ENCODE assay signal across 13 cellular contexts in genomic region chr5:177458122-177458681, GRCh38. TPM values are rescaled to one million over a fixed set of nuclear protein-coding genes. Genes with fewer than 3 reads are reported as not detected.
DNase-seq lines count a peak whose midpoint lies in the region; ATAC-seq and TF ChIP-seq lines count a peak whose summit lies in the region.
"Had no signal": no experiment of that assay in that cellular context is flagged by ENCODE, and none has a peak within 500 bp of the region (broad histone marks: within the 10 kb centered on the region; RNA-seq: fewer than 3 reads in every experiment).

No MANE protein-coding gene starts in this region.

- DNase-seq in CD14-positive monocyte (ENCODE audit: low spot score) (no peak), T-helper 17 cell (no peak), lower lobe of right lung (no peak), progenitor cell of endocrine pancreas (ENCODE audit: low spot score, unreplicated experiment) (no peak), foreskin fibroblast (no peak)
- DNase-seq in stimulated activated CD4-positive, alpha-beta T cell treated with anti-CD3 and anti-CD28 coated beads, Interleukin-4, amount 100 ng/mL, for 4 hours: no peak

- H3K9me3 Mint-ChIP-seq in CD14-positive monocyte (peaks cover 0 to 8% (median 0%) of the 10 kb centered on the region in 7 donors), progenitor cell of endocrine pancreas (ENCODE audit: low read depth) (no peaks in the 10 kb centered on the region)
- H3K9me3 Mint-ChIP-seq: neural progenitor cell; stimulated activated naive CD8-positive, alpha-beta T cell treated with anti-CD3 and anti-CD28 coated beads, Interleukin-15, amount 100 ng/mL, for 72 hours had no signal

- H3K9me3 ChIP-seq in T-helper 17 cell (ENCODE audit: control insufficient read depth, low read length, poor library complexity, severe bottlenecking) (no peaks in the 10 kb centered on the region), lower lobe of right lung (no peaks in the 10 kb centered on the region)
- H3K9me3 ChIP-seq: body of pancreas, Peyer's patch had no signal

- H3K27me3 ChIP-seq in lower lobe of right lung (ENCODE audit: low read depth): no peaks in the 10 kb centered on the region
- H3K27me3 ChIP-seq: body of pancreas, neural progenitor cell, Peyer's patch had no signal

- no peak for ATAC-seq in T-helper 17 cell
- no peak for ATAC-seq in lower lobe of right lung

- peaks cover 19% of the 10 kb centered on the region for H3K36me3 ChIP-seq in lower lobe of right lung
- H3K36me3 ChIP-seq: Peyer's patch had no signal

- H3K4me1 Mint-ChIP-seq in CD14-positive monocyte: peaks cover 41% of the 10 kb centered on the region
- peaks cover 29% of the 10 kb centered on the region for H3K4me1 Mint-ChIP-seq in T-helper 17 cell
- H3K4me1 Mint-ChIP-seq in progenitor cell of endocrine pancreas (ENCODE audit: low read depth): peaks cover 9% of the 10 kb centered on the region

- H3K4me3 Mint-ChIP-seq in CD14-positive monocyte (no peak overlapping the region), T-helper 17 cell (peak overlapping the region; percentile 25), progenitor cell of endocrine pancreas (ENCODE audit: low read depth) (no peak overlapping the region)
- H3K4me3 Mint-ChIP-seq: activated CD8-positive, alpha-beta memory T cell treated with anti-CD3 and anti-CD28 coated beads, Interleukin-2, amount 10 ng/mL, durations not matched to agents 7 days and 5 days had no signal

- H3K4me1 ChIP-seq in lower lobe of right lung: peaks cover 40% of the 10 kb centered on the region

- peak overlapping the region in 4 of 7 donors; percentile 8 to 31 (median 16) for H3K27ac Mint-ChIP-seq in CD14-positive monocyte
- no peak overlapping the region for H3K27ac Mint-ChIP-seq in T-helper 17 cell
- no peak overlapping the region for H3K27ac Mint-ChIP-seq in progenitor cell of endocrine pancreas
- H3K27ac Mint-ChIP-seq: stimulated activated naive CD8-positive, alpha-beta T cell treated with anti-CD3 and anti-CD28 coated beads, Interleukin-15, amount 100 ng/mL, for 72 hours had no signal

- TF ChIP-seq CTCF in CD14-positive monocyte (IDR thresholded peaks at IDR 0.05) (no peak), lower lobe of right lung (IDR thresholded peaks at IDR 0.05) (no peak), progenitor cell of endocrine pancreas (IDR thresholded peaks at IDR 0.05; ENCODE audit: unreplicated experiment) (no peak), foreskin fibroblast (IDR thresholded peaks at IDR 0.05; ENCODE audit: low read depth, low read length) (no peak)

- H3K36me3 Mint-ChIP-seq in CD14-positive monocyte: peaks cover 2 to 4% of the 10 kb centered on the region in 2 donors
- no peaks in the 10 kb centered on the region for H3K36me3 Mint-ChIP-seq in T-helper 17 cell (ENCODE audit: low read depth)
- peaks cover 16% of the 10 kb centered on the region for H3K36me3 Mint-ChIP-seq in progenitor cell of endocrine pancreas (ENCODE audit: insufficient read depth)

- H3K27me3 Mint-ChIP-seq in CD14-positive monocyte (ENCODE audit: low read depth in 3 of 3) (peaks cover 8 to 28% (median 26%) of the 10 kb centered on the region in 3 donors), T-helper 17 cell (no peaks in the 10 kb centered on the region), progenitor cell of endocrine pancreas (no peaks in the 10 kb centered on the region)
- H3K27me3 Mint-ChIP-seq: stimulated activated naive CD8-positive, alpha-beta T cell treated with anti-CD3 and anti-CD28 coated beads, Interleukin-15, amount 100 ng/mL, for 72 hours had no signal

- H3K27ac ChIP-seq in lower lobe of right lung: peak overlapping the region; percentile 6
- H3K27ac ChIP-seq: neural progenitor cell, WERI-Rb-1 had no signal

- H3K4me3 ChIP-seq in lower lobe of right lung: no peak overlapping the region
- no peak overlapping the region for H3K4me3 ChIP-seq in foreskin fibroblast (ENCODE audit: low read depth in 1 of 2, low read length in 2 of 2)
- H3K4me3 ChIP-seq: body of pancreas, neural progenitor cell, Peyer's patch, skin epidermis had no signal

- intact Hi-C loops in CD14-positive monocyte (cut with micrococcal nuclease) (loop anchor here (5.0 kb wide), 2 partner anchors 39 to 151 kb away; partner anchors contain the start of gene PDLIM7 (in 1 of the 2)), lower lobe of right lung (cut with DNase I) (loop anchor here (10.0 kb wide), 1 partner anchor 53 kb away; the partner anchor contains the start of genes F12 and PFN3)

RNA-seq across cellular contexts. Expression of gene PRR7, which starts 11.6 kb away (rescaled TPM):
- 1 to 10 TPM; 1.8 to 2.1 TPM for polyA plus RNA-seq in CD14-positive monocyte
- 10 to 100 TPM; 32.0 to 40.1 TPM for total RNA-seq in T-helper 17 cell
- total RNA-seq in lower lobe of right lung: 1.7 TPM
- total RNA-seq in progenitor cell of endocrine pancreas: 11.7 and 13.1 TPM in 2 replicates

RNA-seq across cellular contexts. Expression of gene DBN1, which starts 15.2 kb away (rescaled TPM):
- 1 to 10 TPM in 1 of 2 donors, under 1 TPM in 1; 0.71 to 1.6 TPM for polyA plus RNA-seq in CD14-positive monocyte
- total RNA-seq in T-helper 17 cell: 1 to 10 TPM; 1.2 to 5.0 TPM
- 23.1 TPM for total RNA-seq in lower lobe of right lung
- total RNA-seq in progenitor cell of endocrine pancreas: 396 and 422 TPM in 2 replicates

RNA-seq across cellular contexts. Expression of gene GRK6, which starts 31.7 kb away (rescaled TPM):
- polyA plus RNA-seq in CD14-positive monocyte: 10 to 100 TPM; 41.6 to 63.4 TPM
- total RNA-seq in T-helper 17 cell (100 to 1,000 TPM; 178 to 232 TPM), lower lobe of right lung (59.4 TPM), progenitor cell of endocrine pancreas (40.2 and 43.0 TPM in 2 replicates)

RNA-seq across cellular contexts. Expression of gene PDLIM7, which starts 39.2 kb away (rescaled TPM):
- polyA plus RNA-seq in CD14-positive monocyte: 10 to 100 TPM; 21.6 to 27.2 TPM
- total RNA-seq in T-helper 17 cell (10 to 100 TPM in 1 of 2 donors, 1 to 10 TPM in 1; 6.8 to 16.2 TPM), lower lobe of right lung (47.1 TPM), progenitor cell of endocrine pancreas (113 and 119 TPM in 2 replicates)

RNA-seq across cellular contexts. Expression of gene F12, which starts 48.8 kb away (rescaled TPM):
- polyA plus RNA-seq in CD14-positive monocyte: 1 to 10 TPM; 1.4 to 1.5 TPM
- total RNA-seq in T-helper 17 cell: 1 to 10 TPM in 1 of 2 donors, under 1 TPM in 1; 0.62 to 1.1 TPM
- 0.80 TPM for total RNA-seq in lower lobe of right lung
- 4.0 and 4.7 TPM in 2 replicates for total RNA-seq in progenitor cell of endocrine pancreas

Comparison
In these comparisons a context has a peak if more than half of its experiments do, and no peak if none do; other contexts are left out.
1. H3K27ac Mint-ChIP-seq: peak in CD14-positive monocyte (4 of 7); none in T-helper 17 cell (single experiment) and progenitor cell of endocrine pancreas (single experiment).
2. RNA of gene DBN1, which starts 15.2 kb away (total RNA-seq): 396 to 422 TPM in progenitor cell of endocrine pancreas; 23.1 TPM in lower lobe of right lung (single experiment) and 1.2 to 5.0 TPM in T-helper 17 cell; every median in the first group is over 10 times any median in the second.